In genomic region chr12:41604830-41605229, GRCh38 we compare ENCODE assay signal across 14 cellular contexts.
DNase-seq lines count a peak whose midpoint lies in the region; ATAC-seq and TF ChIP-seq lines count a peak whose summit lies in the region.
"Had no signal": no experiment of that assay in that cellular context is flagged by ENCODE, and none has a peak within 500 bp of the region (broad histone marks: within the 10 kb centered on the region; RNA-seq: fewer than 3 reads in every experiment).

No MANE protein-coding gene starts in this region.

- intact Hi-C loops in CD4-positive, alpha-beta T cell (cut with DNase I, micrococcal nuclease): no loop called here

- no peak overlapping the region for H3K27ac Mint-ChIP-seq in endothelial cell (ENCODE audit: unreplicated experiment)
- H3K27ac Mint-ChIP-seq in CD4-positive, alpha-beta T cell: no peak overlapping the region
- no peak overlapping the region for H3K27ac Mint-ChIP-seq in activated CD4-positive, alpha-beta memory T cell treated with anti-CD3 and anti-CD28 coated beads, Interleukin-2, amount 10 ng/mL, durations not matched to agents 7 days and 5 days
- H3K27ac Mint-ChIP-seq: activated CD8-positive, alpha-beta T cell treated with anti-CD3 and anti-CD28 coated beads, Interleukin-2, amount 10 ng/mL, durations not matched to agents 7 days and 5 days; activated T-helper 1 cell treated with anti-CD3 and anti-CD28 coated beads, Interleukin-12 subunit alpha, Interleukin-12 subunit beta, Interleukin-2, Interleukin-4 antibody, amounts not matched to agents 30 ng/mL and 10 ng/mL and 1 ng/mL, durations not matched to agents 14 hours and 24 hours and 36 hours had no signal

- POLR2A ChIA-PET in CD4-positive, alpha-beta T cell (lab: Charles Lee): no interaction called here
- POLR2A ChIA-PET in activated CD4-positive, alpha-beta memory T cell treated with anti-CD3 and anti-CD28 coated beads, Interleukin-2, amount 10 ng/mL, durations not matched to agents 7 days and 5 days (lab: Charles Lee): no interaction called here

- no peaks in the 10 kb centered on the region for H3K9me3 ChIP-seq in CD4-positive, alpha-beta T cell (ENCODE audit: control insufficient read depth, low read length)
- H3K9me3 ChIP-seq: testis had no signal

- ATAC-seq in CD4-positive, alpha-beta T cell (ENCODE audit: poor library complexity): no peak
- ATAC-seq: activated CD8-positive, alpha-beta T cell treated with anti-CD3 and anti-CD28 coated beads, Interleukin-2, amount 10 ng/mL, durations not matched to agents 7 days and 5 days; left colon had no signal

- no peak overlapping the region for H3K4me3 Mint-ChIP-seq in endothelial cell (ENCODE audit: unreplicated experiment)
- H3K4me3 Mint-ChIP-seq in CD4-positive, alpha-beta T cell: no peak overlapping the region
- H3K4me3 Mint-ChIP-seq in activated CD4-positive, alpha-beta memory T cell treated with anti-CD3 and anti-CD28 coated beads, Interleukin-2, amount 10 ng/mL, durations not matched to agents 7 days and 5 days: no peak overlapping the region
- H3K4me3 Mint-ChIP-seq: activated CD8-positive, alpha-beta T cell treated with anti-CD3 and anti-CD28 coated beads, Interleukin-2, amount 10 ng/mL, durations not matched to agents 7 days and 5 days; activated T-helper 1 cell treated with anti-CD3 and anti-CD28 coated beads, Interleukin-12 subunit alpha, Interleukin-12 subunit beta, Interleukin-2, Interleukin-4 antibody, amounts not matched to agents 30 ng/mL and 10 ng/mL and 1 ng/mL, durations not matched to agents 14 hours and 24 hours and 36 hours had no signal

- TF ChIP-seq CTCF in endothelial cell (IDR thresholded peaks at IDR 0.05; ENCODE audit: unreplicated experiment): no peak
- TF ChIP-seq CTCF in CD4-positive, alpha-beta T cell (IDR thresholded peaks at IDR 0.05): no peak

- no peaks in the 10 kb centered on the region for H3K4me1 Mint-ChIP-seq in endothelial cell (ENCODE audit: unreplicated experiment)
- no peaks in the 10 kb centered on the region for H3K4me1 Mint-ChIP-seq in CD4-positive, alpha-beta T cell (ENCODE audit: low read depth)
- H3K4me1 Mint-ChIP-seq in activated CD4-positive, alpha-beta memory T cell treated with anti-CD3 and anti-CD28 coated beads, Interleukin-2, amount 10 ng/mL, durations not matched to agents 7 days and 5 days: no peaks in the 10 kb centered on the region

- CTCF ChIA-PET in CD4-positive, alpha-beta T cell (lab: Charles Lee): no interaction called here
- CTCF ChIA-PET in activated CD4-positive, alpha-beta memory T cell treated with anti-CD3 and anti-CD28 coated beads, Interleukin-2, amount 10 ng/mL, durations not matched to agents 7 days and 5 days (lab: Charles Lee): interaction anchor here (0.6 kb wide), 1 partner anchor 931 kb away, joined by 3 read pairs; no protein-coding TSS in a partner anchor

- no peaks in the 10 kb centered on the region for H3K27me3 ChIP-seq in CD4-positive, alpha-beta T cell (ENCODE audit: control insufficient read depth, insufficient read depth, low read length)
- H3K27me3 ChIP-seq: testis had no signal

- no peaks in the 10 kb centered on the region for H3K27me3 Mint-ChIP-seq in endothelial cell (ENCODE audit: unreplicated experiment)
- H3K27me3 Mint-ChIP-seq in CD4-positive, alpha-beta T cell: no peaks in the 10 kb centered on the region
- H3K27me3 Mint-ChIP-seq in activated CD4-positive, alpha-beta memory T cell treated with anti-CD3 and anti-CD28 coated beads, Interleukin-2, amount 10 ng/mL, durations not matched to agents 7 days and 5 days: no peaks in the 10 kb centered on the region

- no peaks in the 10 kb centered on the region for H3K9me3 Mint-ChIP-seq in endothelial cell (ENCODE audit: unreplicated experiment)
- H3K9me3 Mint-ChIP-seq in CD4-positive, alpha-beta T cell: no peaks in the 10 kb centered on the region
- H3K9me3 Mint-ChIP-seq in activated CD4-positive, alpha-beta memory T cell treated with anti-CD3 and anti-CD28 coated beads, Interleukin-2, amount 10 ng/mL, durations not matched to agents 7 days and 5 days: no peaks in the 10 kb centered on the region
- H3K9me3 Mint-ChIP-seq: activated T-helper 1 cell treated with anti-CD3 and anti-CD28 coated beads, Interleukin-12 subunit alpha, Interleukin-12 subunit beta, Interleukin-2, Interleukin-4 antibody, amounts not matched to agents 30 ng/mL and 10 ng/mL and 1 ng/mL, durations not matched to agents 14 hours and 24 hours and 36 hours had no signal

- H3K27ac ChIP-seq in CD4-positive, alpha-beta T cell (ENCODE audit: low read depth, low read length): no peak overlapping the region
- H3K27ac ChIP-seq: epithelial cell of prostate, testis had no signal

- DNase-seq in SIG-M5 treated with dmso at 0.1 percent for 504 hours (lab: John Stamatoyannopoulos, UW; ENCODE audit: unreplicated experiment) (peak; percentile 75), SIG-M5 (lab: John Stamatoyannopoulos, UW) (no peak), OCI-M1 (lab: John Stamatoyannopoulos, UW) (peak; percentile 80), iris pigment epithelial cell (ENCODE audit: low read depth) (peak; percentile 49), endothelial cell (ENCODE audit: low spot score) (no peak), medulla oblongata (ENCODE audit: extremely low spot score) (no peak)
- no peak for DNase-seq in CD4-positive, alpha-beta T cell
- DNase-seq in activated CD4-positive, alpha-beta memory T cell treated with anti-CD3 and anti-CD28 coated beads, Interleukin-2, amount 10 ng/mL, durations not matched to agents 7 days and 5 days: no peak
- DNase-seq: activated CD8-positive, alpha-beta T cell treated with anti-CD3 and anti-CD28 coated beads, Interleukin-2, amount 10 ng/mL, durations not matched to agents 7 days and 5 days; head of caudate nucleus; left colon; testis had no signal

- H3K36me3 Mint-ChIP-seq in endothelial cell (ENCODE audit: low read depth, unreplicated experiment): no peaks in the 10 kb centered on the region
- no peaks in the 10 kb centered on the region for H3K36me3 Mint-ChIP-seq in CD4-positive, alpha-beta T cell (ENCODE audit: low read depth)
- H3K36me3 Mint-ChIP-seq in activated CD4-positive, alpha-beta memory T cell treated with anti-CD3 and anti-CD28 coated beads, Interleukin-2, amount 10 ng/mL, durations not matched to agents 7 days and 5 days (ENCODE audit: low read depth): no peaks in the 10 kb centered on the region

Comparison
In these comparisons a context has a peak if more than half of its experiments do, and no peak if none do; other contexts are left out.
1. DNase-seq: peak in SIG-M5 treated with dmso at 0.1 percent for 504 hours (single experiment), OCI-M1 (single experiment) and iris pigment epithelial cell (single experiment); none in SIG-M5 (single experiment), endothelial cell (single experiment), CD4-positive, alpha-beta T cell (0 of 10), medulla oblongata (single experiment) and activated CD4-positive, alpha-beta memory T cell treated with anti-CD3 and anti-CD28 coated beads, Interleukin-2, amount 10 ng/mL, durations not matched to agents 7 days and 5 days (single experiment).